Comparison of ENCODE assay signal across 1 cellular context in genomic region chr16:14308357-14308723, GRCh38.
TF ChIP-seq lines count a peak whose summit lies in the region.

No MANE protein-coding gene starts in this region.

TF ChIP-seq in IMR-90, 13 proteins besides CTCF, POLR2A, EP300 and RAD21 (continued from another document):
- TF ChIP-seq RFX5 (IDR thresholded peaks at IDR 0.05; ENCODE audit: low read depth, low read length) (no peak), RCOR1 (IDR thresholded peaks at IDR 0.05; ENCODE audit: insufficient replicate concordance, low read length) (no peak), MAFK (IDR thresholded peaks at IDR 0.05; ENCODE audit: low read depth, low read length) (no peak), CHD1 (IDR thresholded peaks at IDR 0.05; ENCODE audit: low read depth, low read length) (no peak), MXI1 (IDR thresholded peaks at IDR 0.05; ENCODE audit: borderline replicate concordance, low read depth, low read length) (no peak)
